8 cellular contexts compared by ENCODE assay signal in the genomic region with DNA sequence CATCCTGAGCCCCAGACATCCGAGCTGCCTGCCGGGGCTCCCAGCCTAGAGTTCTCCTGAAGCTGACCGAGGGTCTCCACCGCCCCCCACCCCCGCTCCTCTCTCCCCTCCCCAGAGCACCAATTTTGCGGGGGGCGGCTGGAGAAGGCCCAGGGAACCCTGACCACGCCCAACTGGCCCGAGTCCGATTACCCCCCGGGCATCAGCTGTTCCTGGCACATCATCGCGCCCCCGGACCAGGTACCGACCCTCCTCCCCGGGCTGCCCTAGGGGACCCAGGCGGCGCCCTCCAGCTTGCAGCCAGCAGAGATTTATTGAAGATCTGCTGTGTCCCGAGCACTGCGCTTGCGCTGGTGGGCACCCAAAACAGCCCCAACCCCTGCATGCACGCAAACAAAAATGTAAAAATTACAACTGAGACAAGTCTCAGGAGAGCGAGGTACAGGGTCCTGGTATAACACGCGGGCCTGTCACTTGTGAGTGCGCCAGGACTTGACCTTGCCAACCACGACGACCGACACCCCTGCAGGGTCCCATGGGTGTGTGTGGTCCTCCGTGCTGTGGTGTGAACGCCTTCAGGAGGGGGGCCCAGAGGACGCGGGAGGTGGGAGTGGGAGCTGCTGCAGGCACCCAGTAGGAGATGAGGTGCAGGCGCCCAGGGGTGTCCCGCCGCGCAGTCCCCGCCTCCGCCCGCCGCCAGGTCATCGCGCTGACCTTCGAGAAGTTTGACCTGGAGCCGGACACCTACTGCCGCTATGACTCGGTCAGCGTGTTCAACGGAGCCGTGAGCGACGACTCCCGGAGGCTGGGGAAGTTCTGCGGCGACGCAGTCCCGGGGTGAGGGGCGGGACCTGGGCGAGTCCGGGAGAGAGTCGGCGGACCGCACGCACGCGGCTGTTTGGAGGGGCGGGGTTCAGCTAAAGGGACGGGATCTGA. TPM values are rescaled to one million over a fixed set of nuclear protein-coding genes. Genes with fewer than 3 reads are reported as not detected.
DNase-seq lines count a peak whose midpoint lies in the region; ATAC-seq, FAIRE-seq and TF ChIP-seq lines count a peak whose summit lies in the region.

No MANE protein-coding gene starts in this region.

- peak overlapping the region; percentile 73 to 93 (median 86) for H3K4me3 Mint-ChIP-seq in CD4-positive, alpha-beta memory T cell
- peak overlapping the region; percentile 72 for H3K4me3 Mint-ChIP-seq in MCF 10A (ENCODE audit: unreplicated experiment)

- H3K9me3 ChIP-seq in CD4-positive, alpha-beta memory T cell (ENCODE audit: control insufficient read depth in 1 of 2, low read length in 2 of 2), result no peaks in the 10 kb centered on the region
- H3K9me3 ChIP-seq in OCI-LY3 (ENCODE audit: insufficient read depth, low read length) (no peaks in the 10 kb centered on the region), testis (no peaks in the 10 kb centered on the region)

- no peaks in the 10 kb centered on the region for H3K36me3 ChIP-seq in CD4-positive, alpha-beta memory T cell (ENCODE audit: insufficient read depth, low read length)
- H3K36me3 ChIP-seq in OCI-LY3 (replicated peaks; ENCODE audit: low read depth, low read length) (no peaks in the 10 kb centered on the region), testis (ENCODE audit: low read depth, missing control alignments) (no peaks in the 10 kb centered on the region)

- H3K27ac Mint-ChIP-seq in CD4-positive, alpha-beta memory T cell, result peak overlapping the region in 6 of 7 donors; percentile 37 to 82 (median 62)
- no peak overlapping the region for H3K27ac Mint-ChIP-seq in MCF 10A (ENCODE audit: low read depth, unreplicated experiment)

- FAIRE-seq in HTR-8/SVneo (lab: Jason Lieb, UNC), result no peak

- BruUV-seq in MCF 10A (replicated peaks; lab: Mats Ljungman, UMichigan), result no TSS peak

- peak overlapping the region; percentile 85 for H3K4me2 ChIP-seq in OCI-LY3 (ENCODE audit: low read length)

- H2AFZ ChIP-seq in OCI-LY3 (ENCODE audit: low read depth, low read length), result peak overlapping the region; percentile 65; the same call in 1 of the 2 replicates

- intact Hi-C loops in CD4-positive, alpha-beta memory T cell (cut with micrococcal nuclease), result loop anchor here (1.0 to 2.0 kb wide), 7 partner anchors 7 to 120 kb away; partner anchors contain the start of genes FBXO24, GNB2, LRCH4 and MOSPD3
- intact Hi-C loops in MCF 10A (cut with micrococcal nuclease) (loop anchor here (5.0 kb wide), 1 partner anchor 87 kb away; the partner anchor contains the start of gene GIGYF1), lower leg skin (cut with DNase I; ENCODE audit: low total_unique reads) (no loop called here), testis (cut with DNase I; ENCODE audit: low total_unique reads) (no loop called here)

- ATAC-seq in HG02571 (IDR thresholded peaks at IDR 0.05; ENCODE audit: unreplicated experiment) (no peak), GM19328 (IDR thresholded peaks at IDR 0.05; ENCODE audit: unreplicated experiment) (no peak)

- H3K9me3 Mint-ChIP-seq in CD4-positive, alpha-beta memory T cell, result no peaks in the 10 kb centered on the region
- no peaks in the 10 kb centered on the region for H3K9me3 Mint-ChIP-seq in MCF 10A (ENCODE audit: unreplicated experiment)

- WGBS in lower leg skin, 2 donors, result 32 to 33% methylated on average over 45 to 57 of the region's 68 CpGs
- WGBS in testis, 2 donors, result 17 to 22% methylated on average over 34 to 64 of the region's 68 CpGs

- DNase-seq in CD4-positive, alpha-beta memory T cell, result peak; percentile 28 to 58 (median 39)
- no peak for DNase-seq in MCF 10A (ENCODE audit: unreplicated experiment)
- DNase-seq in lower leg skin (ENCODE audit: low spot score in 2 of 2), result no peak
- no peak for DNase-seq in testis
- no peak for DNase-seq in HTR-8/SVneo (ENCODE audit: insufficient read length, low spot score)

- TF ChIP-seq POLR2A in lower leg skin (IDR thresholded peaks at IDR 0.05), result no peak
- TF ChIP-seq POLR2A in testis (IDR thresholded peaks at IDR 0.05), result no peak

- no peaks in the 10 kb centered on the region for H3K36me3 Mint-ChIP-seq in CD4-positive, alpha-beta memory T cell
- H3K36me3 Mint-ChIP-seq in MCF 10A (ENCODE audit: insufficient read depth, unreplicated experiment), result peaks cover 6% of the 10 kb centered on the region

- peaks cover 9 to 35% (median 17%) of the 10 kb centered on the region in 4 donors for H3K4me1 Mint-ChIP-seq in CD4-positive, alpha-beta memory T cell
- peaks cover 5% of the 10 kb centered on the region for H3K4me1 Mint-ChIP-seq in MCF 10A (ENCODE audit: insufficient read depth, unreplicated experiment)

- no peaks in the 10 kb centered on the region for H3K27me3 ChIP-seq in CD4-positive, alpha-beta memory T cell (ENCODE audit: insufficient read depth, low read length)
- H3K27me3 ChIP-seq in OCI-LY3 (ENCODE audit: low read depth, low read length), result no peaks in the 10 kb centered on the region
- H3K27me3 ChIP-seq in testis, result no peaks in the 10 kb centered on the region

- CTCF ChIA-PET in CD4-positive, alpha-beta memory T cell (lab: Charles Lee; ENCODE audit: partially characterized antibody), result interaction anchor here (0.6 to 2.1 kb wide), 13 partner anchors 9 to 88 kb away, joined by 3 to 9 read pairs (median 4); partner anchors contain the start of genes FBXO24 and LRCH4
- CTCF ChIA-PET in MCF 10A (lab: Yijun Ruan, JAX), result interaction anchor here (0.7 to 1.2 kb wide), 2 partner anchors 16 to 24 kb away, joined by 3 to 5 read pairs; no protein-coding TSS in a partner anchor

- peak overlapping the region; percentile 51 for H3K27ac ChIP-seq in CD4-positive, alpha-beta memory T cell (ENCODE audit: low read depth, low read length)
- H3K27ac ChIP-seq in OCI-LY3 (ENCODE audit: low read length) (no peak overlapping the region), testis (peak overlapping the region; percentile 79 to 81)

- H3K4me3 ChIP-seq in CD4-positive, alpha-beta memory T cell (ENCODE audit: low read length in 2 of 2), result peak overlapping the region in 1 of 2 donors; percentile 58
- peak overlapping the region; percentile 86 for H3K4me3 ChIP-seq in OCI-LY3 (ENCODE audit: low read length)
- peak overlapping the region; percentile 64 for H3K4me3 ChIP-seq in lower leg skin (ENCODE audit: low read depth, poor library complexity, severe bottlenecking)
- peak overlapping the region; percentile 56 to 62 for H3K4me3 ChIP-seq in testis

- peaks cover 21% of the 10 kb centered on the region for H3K4me1 ChIP-seq in CD4-positive, alpha-beta memory T cell (ENCODE audit: insufficient read depth, low read length)
- H3K4me1 ChIP-seq in OCI-LY3 (ENCODE audit: low read length) (peaks cover 7% of the 10 kb centered on the region; the same call in 1 of the 2 replicates), testis (peaks cover 30% of the 10 kb centered on the region)

- no peaks in the 10 kb centered on the region for H4K20me1 ChIP-seq in OCI-LY3 (ENCODE audit: insufficient read depth, low read length)

- no peaks in the 10 kb centered on the region for H3K27me3 Mint-ChIP-seq in CD4-positive, alpha-beta memory T cell
- H3K27me3 Mint-ChIP-seq in MCF 10A (ENCODE audit: insufficient read depth, unreplicated experiment), result no peaks in the 10 kb centered on the region

- H3K9ac ChIP-seq in OCI-LY3 (ENCODE audit: low read length), result peak overlapping the region; percentile 76

- TF ChIP-seq CTCF in OCI-LY3 (IDR thresholded peaks at IDR 0.05; ENCODE audit: low read depth, low read length) (no peak), MCF 10A (IDR thresholded peaks at IDR 0.05; ENCODE audit: unreplicated experiment) (no peak), lower leg skin (IDR thresholded peaks at IDR 0.05) (no peak), testis (IDR thresholded peaks at IDR 0.05) (no peak)

- no peaks in the 10 kb centered on the region for H3K79me2 ChIP-seq in OCI-LY3 (ENCODE audit: low read length)

- POLR2A ChIA-PET in CD4-positive, alpha-beta memory T cell (lab: Charles Lee; ENCODE audit: partially characterized antibody), result interaction anchor here (0.8 to 15.5 kb wide), 11 partner anchors 8 to 176 kb away, joined by 3 to 177 read pairs (median 7); partner anchors contain the start of genes FBXO24, LRCH4, MEPCE and MOSPD3
- POLR2A ChIA-PET in MCF 10A (lab: Yijun Ruan, JAX), result interaction anchor here (0.6 kb wide), 1 partner anchor 12 kb away, joined by 3 read pairs; no protein-coding TSS in a partner anchor

RNA-seq across cellular contexts. Expression of gene PCOLCE, which starts 3.1 kb away (rescaled TPM):
- total RNA-seq in CD4-positive, alpha-beta memory T cell, result 10 to 100 TPM in 1 of 2 experiments, 1 to 10 TPM in 1; 7.2 to 10.6 TPM
- 1 to 10 TPM; 1.3 to 1.6 TPM for polyA plus RNA-seq in CD4-positive, alpha-beta memory T cell
- total RNA-seq in MCF 10A (2022) (2.0 and 3.6 TPM in 2 replicates), lower leg skin (10 to 100 TPM in 1 of 4 donors, 1 to 10 TPM in 3; 4.9 to 47.6 (median 7.3) TPM), testis (10 to 100 TPM; 26.0 to 30.2 TPM)
- polyA plus RNA-seq in testis (ENCODE audit: insufficient read depth, low read depth, low replicate concordance), result 104 TPM

RNA-seq across cellular contexts. Expression of gene MOSPD3, which starts 7.1 kb away (rescaled TPM):
- 10 to 100 TPM; 13.4 to 15.6 TPM for total RNA-seq in CD4-positive, alpha-beta memory T cell
- 10 to 100 TPM; 24.6 to 32.1 TPM for polyA plus RNA-seq in CD4-positive, alpha-beta memory T cell
- 5.2 and 7.4 TPM in 2 replicates for total RNA-seq in MCF 10A (2022)
- 10 to 100 TPM; 22.3 to 33.5 (median 26.9) TPM for total RNA-seq in lower leg skin
- total RNA-seq in testis, result 10 to 100 TPM; 40.6 to 78.9 TPM
- polyA plus RNA-seq in testis (ENCODE audit: insufficient read depth, low read depth, low replicate concordance), result 62.8 TPM

RNA-seq across cellular contexts. Expression of gene FBXO24, which starts 19.1 kb away (rescaled TPM):
- 1 to 10 TPM; 1.6 to 2.1 TPM for total RNA-seq in CD4-positive, alpha-beta memory T cell
- under 1 TPM; 0.36 to 0.77 TPM for polyA plus RNA-seq in CD4-positive, alpha-beta memory T cell
- total RNA-seq in MCF 10A (2022) (0.37 and 1.1 TPM in 2 replicates), lower leg skin (1 to 10 TPM in 2 of 4 donors, under 1 TPM in 2; 0.15 to 4.3 (median 0.99) TPM), testis (10 to 100 TPM; 37.5 to 74.5 TPM)
- 112 TPM for polyA plus RNA-seq in testis (ENCODE audit: insufficient read depth, low read depth, low replicate concordance)

RNA-seq across cellular contexts. Expression of gene LRCH4, which starts 19.3 kb away (rescaled TPM):
- 100 to 1,000 TPM; 392 to 412 TPM for total RNA-seq in CD4-positive, alpha-beta memory T cell
- 100 to 1,000 TPM; 119 to 167 TPM for polyA plus RNA-seq in CD4-positive, alpha-beta memory T cell
- total RNA-seq in MCF 10A (2022), result 21.4 and 22.3 TPM in 2 replicates
- total RNA-seq in lower leg skin, result 10 to 100 TPM; 42.0 to 82.2 (median 63.7) TPM
- total RNA-seq in testis, result 100 to 1,000 TPM; 314 to 378 TPM
- polyA plus RNA-seq in testis (ENCODE audit: insufficient read depth, low read depth, low replicate concordance), result 159 TPM

RNA-seq across cellular contexts. Expression of gene SAP25, which starts 31.5 kb away (rescaled TPM):
- 100 to 1,000 TPM; 119 to 126 TPM for total RNA-seq in CD4-positive, alpha-beta memory T cell
- polyA plus RNA-seq in CD4-positive, alpha-beta memory T cell, result under 1 TPM in 1 of 2 donors, not detected in 1; 0.72 TPM
- 1.2 and 2.9 TPM in 2 replicates for total RNA-seq in MCF 10A (2022)
- total RNA-seq in lower leg skin, result 1 to 10 TPM in 2 of 4 donors, not detected in 2; 1.3 to 1.7 TPM
- 10 to 100 TPM; 28.4 to 29.9 TPM for total RNA-seq in testis
- 30.3 TPM for polyA plus RNA-seq in testis (ENCODE audit: insufficient read depth, low read depth, low replicate concordance)

Comparison
In these comparisons a context has a peak if more than half of its experiments do, and no peak if none do; other contexts are left out.
1. DNase-seq: peak in CD4-positive, alpha-beta memory T cell (5 of 5); none in MCF 10A (single experiment), lower leg skin (0 of 2), testis (single experiment) and HTR-8/SVneo (single experiment).
2. RNA of gene FBXO24, which starts 19.1 kb away (total RNA-seq): 37.5 to 74.5 TPM in testis; 1.6 to 2.1 TPM in CD4-positive, alpha-beta memory T cell, 0.37 to 1.1 TPM in MCF 10A and 0.15 to 4.3 TPM in lower leg skin; every median in the first group is over 4 times any median in the second.
3. intact Hi-C loops: an anchor here in CD4-positive, alpha-beta memory T cell (1.0 to 2.0 kb wide) and MCF 10A (5.0 kb wide); none called in lower leg skin and testis.